Comparison of ENCODE assay signal across 1 cellular context in genomic region chr13:79501538-79502232, GRCh38.
TF ChIP-seq lines count a peak whose summit lies in the region.

No MANE protein-coding gene starts in this region.

TF ChIP-seq in SK-N-SH treated with all-trans-retinoic acid at 6 μM for 48 hours, 23 proteins besides CTCF, POLR2A, EP300 and RAD21 (continued from another document):
- TF ChIP-seq ARNTL (CRISPR knock-in tag; IDR thresholded peaks at IDR 0.05; ENCODE audit: borderline replicate concordance, low read depth) (no peak), TSHZ2 (CRISPR knock-in tag; IDR thresholded peaks at IDR 0.05) (no peak), CSDC2 (CRISPR knock-in tag; IDR thresholded peaks at IDR 0.05) (no peak), ZFP3 (CRISPR knock-in tag; IDR thresholded peaks at IDR 0.05) (no peak), TOX (CRISPR knock-in tag; IDR thresholded peaks at IDR 0.05; ENCODE audit: borderline replicate concordance) (no peak)
